ENCODE assay signal across 10 cellular contexts in the genomic region with DNA sequence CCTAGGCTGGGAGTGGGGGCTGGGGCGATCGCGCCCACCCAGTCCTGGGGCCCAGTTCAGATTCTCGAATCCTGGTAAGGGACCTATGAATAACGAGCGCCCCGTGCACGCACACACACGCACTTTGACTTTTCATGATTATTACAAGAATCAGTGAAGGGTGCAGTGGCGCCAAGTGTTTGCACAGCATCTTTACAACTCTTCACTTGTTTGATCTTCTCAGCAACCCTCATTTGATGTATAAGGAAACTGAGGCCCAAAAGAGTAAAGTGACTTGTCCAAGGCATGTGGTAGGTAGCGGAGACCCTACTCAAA. TPM values are rescaled to one million over a fixed set of nuclear protein-coding genes. Genes with fewer than 3 reads are reported as not detected.
A peak's percentile ranks its signal among the peaks of the same experiment; 100 is the strongest.
DNase-seq lines count a peak whose midpoint lies in the region; ATAC-seq, FAIRE-seq and TF ChIP-seq lines count a peak whose summit lies in the region.
"Had no signal": no experiment of that assay in that cellular context is flagged by ENCODE, and none has a peak within 500 bp of the region (broad histone marks: within the 10 kb centered on the region; RNA-seq: fewer than 3 reads in every experiment).

No MANE protein-coding gene starts in this region.

- peak overlapping the region; percentile 61 to 83 (median 71) for H3K4me3 ChIP-seq in BLaER1 treated with 17β-estradiol and CSF1 and Interleukin-3, amounts not matched to agents 10 nM and 100 nM
- H3K4me3 ChIP-seq in Jurkat, Clone E6-1 (ENCODE audit: low read length) = peak overlapping the region; percentile 56; the same call in 1 of the 2 replicates
- peak overlapping the region; percentile 47 for H3K4me3 ChIP-seq in epithelial cell of proximal tubule (ENCODE audit: low read depth, low read length)
- H3K4me3 ChIP-seq in pancreas = peak overlapping the region in 3 of 4 donors; percentile 26 to 52 (median 36)
- H3K4me3 ChIP-seq: PC-9 had no signal

- in situ Hi-C loops in ACHN (cut with HindIII; ENCODE audit: low pct_ligation_motif_present, low pct_unique_long_range_greater_than_20kb, low sequenced_read_pairs) = no loop called here

- peaks cover 0 to 32% (median 6%) of the 10 kb centered on the region in 11 experiments; a peak in 10 of 22 replicates for H3K27me3 ChIP-seq in BLaER1 treated with 17β-estradiol and CSF1 and Interleukin-3, amounts not matched to agents 10 nM and 100 nM
- no peaks in the 10 kb centered on the region for H3K27me3 ChIP-seq in pancreas

- TF ChIP-seq CTCF in epithelial cell of proximal tubule (conservative IDR thresholded peaks at IDR 0.05; ENCODE audit: low read depth, low read length) (peak; percentile 24), pancreas (IDR thresholded peaks at IDR 0.05) (no peak)

- WGBS in pancreas, 2 donors = 11 to 16% methylated on average over 11 of the region's 11 CpGs

- H3K4me1 ChIP-seq in BLaER1 treated with 17β-estradiol and CSF1 and Interleukin-3, amounts not matched to agents 10 nM and 100 nM = peaks cover 22 to 51% (median 46%) of the 10 kb centered on the region in 10 experiments; a peak in 19 of 20 replicates
- peaks cover 0 to 10% (median 0%) of the 10 kb centered on the region in 3 donors for H3K4me1 ChIP-seq in pancreas

- DNase-seq in Jurkat, Clone E6-1 (ENCODE audit: low read depth, low spot score) = no peak
- DNase-seq in epithelial cell of proximal tubule (ENCODE audit: low read depth) = no peak
- no peak for DNase-seq in pancreas
- no peak for DNase-seq in ACHN
- no peak for DNase-seq in substantia nigra (lab: John Stamatoyannopoulos, UW)
- no peak for DNase-seq in kidney glomerular epithelial cell (lab: John Stamatoyannopoulos, UW)

- H3K9me3 ChIP-seq in BLaER1 treated with 17β-estradiol and CSF1 and Interleukin-3, amounts not matched to agents 10 nM and 100 nM (replicated peaks in 1 of 11) = no peaks in the 10 kb centered on the region; a peak in 2 of 22 replicates
- H3K9me3 ChIP-seq in pancreas = no peaks in the 10 kb centered on the region

- H3K36me3 ChIP-seq in BLaER1 treated with 17β-estradiol and CSF1 and Interleukin-3, amounts not matched to agents 10 nM and 100 nM = no peaks in the 10 kb centered on the region
- no peaks in the 10 kb centered on the region for H3K36me3 ChIP-seq in pancreas

- intact Hi-C loops in pancreas (cut with DNase I) = loop anchor here in 1 of 3 donors (10.0 kb wide), 1 partner anchor 263 kb away; no protein-coding TSS in a partner anchor

- peak overlapping the region; percentile 49 to 83 (median 69); a peak in 18 of 22 replicates for H3K9ac ChIP-seq in BLaER1 treated with 17β-estradiol and CSF1 and Interleukin-3, amounts not matched to agents 10 nM and 100 nM

- peak overlapping the region; percentile 72 to 100 (median 98) for H3K4me2 ChIP-seq in BLaER1 treated with 17β-estradiol and CSF1 and Interleukin-3, amounts not matched to agents 10 nM and 100 nM
- H3K4me2 ChIP-seq: PC-9 had no signal

- ATAC-seq in pancreas (no peak), HG02884 (IDR thresholded peaks at IDR 0.05; ENCODE audit: unreplicated experiment) (no peak)

- FAIRE-seq in pancreas (lab: Jason Lieb, UNC) = no peak

- H3K27ac ChIP-seq in BLaER1 treated with 17β-estradiol and CSF1 and Interleukin-3, amounts not matched to agents 10 nM and 100 nM = peak overlapping the region in 8 of 11 experiments; percentile 42 to 74 (median 66); a peak in 9 of 22 replicates
- H3K27ac ChIP-seq in pancreas (peak overlapping the region in 2 of 4 donors; percentile 65 to 67), substantia nigra (ENCODE audit: low read depth, low read length, poor library complexity, severe bottlenecking) (no peak overlapping the region)
- H3K27ac ChIP-seq: PC-9 had no signal

- peaks cover 0 to 18% (median 0%) of the 10 kb centered on the region in 11 experiments; a peak in 6 of 22 replicates for H4K20me1 ChIP-seq in BLaER1 treated with 17β-estradiol and CSF1 and Interleukin-3, amounts not matched to agents 10 nM and 100 nM

RNA-seq across cellular contexts. Expression of a gene that starts 0.9 kb away (rescaled TPM):
- not detected for polyA plus RNA-seq in Jurkat, Clone E6-1 (2012; ENCODE audit: insufficient read depth, insufficient read length)
- total RNA-seq in epithelial cell of proximal tubule = not detected in 2 replicates
- total RNA-seq in pancreas = under 1 TPM; 0.22 to 0.67 (median 0.53) TPM
- polyA plus RNA-seq in pancreas = 1 to 10 TPM in 1 of 2 donors, under 1 TPM in 1; 0.72 to 1.5 TPM
- total RNA-seq: dermis blood vessel endothelial cell, PC-9 had no signal
